Comparison of ENCODE assay signal across 14 cellular contexts in the genomic region with DNA sequence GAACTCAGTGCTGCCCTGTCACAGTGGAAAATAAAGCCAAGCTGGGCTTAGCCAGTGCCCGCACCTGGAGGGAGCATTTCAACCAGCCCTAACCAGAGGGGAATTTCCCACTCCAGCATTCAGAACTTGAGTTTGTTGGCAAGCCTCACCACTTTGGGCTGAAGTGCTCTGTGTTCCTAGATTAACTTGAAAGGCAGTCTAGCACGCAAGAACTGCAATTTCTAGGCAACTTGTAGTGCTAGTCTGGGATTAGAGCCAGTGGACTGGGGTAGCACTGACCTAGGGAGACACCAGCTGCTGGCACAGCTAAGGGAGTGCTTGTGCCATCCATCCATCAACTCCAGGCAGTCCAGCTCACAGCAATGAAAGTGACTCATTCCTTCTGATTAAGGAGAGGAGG.
DNase-seq lines count a peak whose midpoint lies in the region; ATAC-seq, FAIRE-seq and TF ChIP-seq lines count a peak whose summit lies in the region.
"Had no signal": no experiment of that assay in that cellular context is flagged by ENCODE, and none has a peak within 500 bp of the region (broad histone marks: within the 10 kb centered on the region; RNA-seq: fewer than 3 reads in every experiment).

No MANE protein-coding gene starts in this region.

- TF ChIP-seq CTCF in bronchial epithelial cell (IDR thresholded peaks at IDR 0.05; ENCODE audit: insufficient read depth, low read length, severe bottlenecking) (no peak), lower lobe of right lung (IDR thresholded peaks at IDR 0.05) (no peak), right lobe of liver (IDR thresholded peaks at IDR 0.05) (no peak)

- no peaks in the 10 kb centered on the region for H3K36me3 ChIP-seq in bronchial epithelial cell (ENCODE audit: control insufficient read depth, insufficient read depth, low read length)
- H3K36me3 ChIP-seq in lower lobe of right lung, result no peaks in the 10 kb centered on the region
- H3K36me3 ChIP-seq in right lobe of liver, result no peaks in the 10 kb centered on the region
- H3K36me3 ChIP-seq: WERI-Rb-1 had no signal

- no peak for TF ChIP-seq POLR2A in right lobe of liver (IDR thresholded peaks at IDR 0.05)

- intact Hi-C loops in lower lobe of right lung (cut with DNase I) (no loop called here), right lobe of liver (cut with DNase I) (no loop called here)

- H3K4me1 ChIP-seq in lower lobe of right lung (no peaks in the 10 kb centered on the region), right lobe of liver (no peaks in the 10 kb centered on the region)
- H3K4me1 ChIP-seq: testis had no signal

- DNase-seq in Caki2 (ENCODE audit: low read depth) (peak; percentile 61), NCI-H1105 treated with DMSO at 0.1 percent for 48 hours (lab: John Stamatoyannopoulos, UW) (peak; percentile 31), bronchial epithelial cell (ENCODE audit: low read depth) (peak; percentile 12), lower lobe of right lung (peak; percentile 49), right lobe of liver (no peak)
- DNase-seq: activated CD8-positive, alpha-beta memory T cell treated with anti-CD3 and anti-CD28 coated beads, Interleukin-2, amount 50 U/mL, for 4 hours; DMS153; mesendoderm; NCI-H1436 treated with DMSO at 0.1 percent for 48 hours; testis; WERI-Rb-1 had no signal

- H3K4me3 ChIP-seq in bronchial epithelial cell (ENCODE audit: low read depth, low read length) (no peak overlapping the region), lower lobe of right lung (no peak overlapping the region), right lobe of liver (no peak overlapping the region)
- H3K4me3 ChIP-seq: testis had no signal

- in situ Hi-C loops in Caki2 (cut with HindIII; ENCODE audit: low pct_unique_long_range_greater_than_20kb, low sequenced_read_pairs), result no loop called here

- H3K9me3 ChIP-seq in lower lobe of right lung (no peaks in the 10 kb centered on the region), right lobe of liver (no peaks in the 10 kb centered on the region)
- H3K9me3 ChIP-seq: testis had no signal

- H3K27me3 ChIP-seq in bronchial epithelial cell (ENCODE audit: control insufficient read depth, insufficient read depth, low read length) (no peaks in the 10 kb centered on the region), lower lobe of right lung (ENCODE audit: low read depth) (no peaks in the 10 kb centered on the region), right lobe of liver (no peaks in the 10 kb centered on the region)
- H3K27me3 ChIP-seq: testis had no signal

- ATAC-seq in lower lobe of right lung, result peak; percentile 94 to 97
- no peak for ATAC-seq in right lobe of liver
- ATAC-seq in GM19455 (IDR thresholded peaks at IDR 0.05; ENCODE audit: unreplicated experiment), result no peak
- no peak for ATAC-seq in GM19467 (IDR thresholded peaks at IDR 0.05; ENCODE audit: unreplicated experiment)
- no peak for ATAC-seq in GM19452 (IDR thresholded peaks at IDR 0.05; ENCODE audit: unreplicated experiment)

- H3K27ac ChIP-seq in lower lobe of right lung, result no peak overlapping the region
- no peak overlapping the region for H3K27ac ChIP-seq in right lobe of liver
- H3K27ac ChIP-seq: testis, WERI-Rb-1 had no signal

- 56% methylated on average over 1 of the region's 2 CpGs for WGBS in right lobe of liver (ENCODE audit: insufficient coverage, low coverage, low lambda C conversion rate, missing lambda C conversion rate)

- no peak for FAIRE-seq in bronchial epithelial cell (lab: Jason Lieb, UNC)

Comparison
In these comparisons a context has a peak if more than half of its experiments do, and no peak if none do; other contexts are left out.
1. DNase-seq: peak in Caki2 (single experiment), NCI-H1105 treated with DMSO at 0.1 percent for 48 hours (single experiment), bronchial epithelial cell (single experiment) and lower lobe of right lung (single experiment); none in right lobe of liver (0 of 3).
2. ATAC-seq: peak in lower lobe of right lung (2 of 2); none in right lobe of liver (0 of 4), GM19455 (single experiment), GM19467 (single experiment) and GM19452 (single experiment).